8 cellular contexts compared by ENCODE assay signal in the genomic region with DNA sequence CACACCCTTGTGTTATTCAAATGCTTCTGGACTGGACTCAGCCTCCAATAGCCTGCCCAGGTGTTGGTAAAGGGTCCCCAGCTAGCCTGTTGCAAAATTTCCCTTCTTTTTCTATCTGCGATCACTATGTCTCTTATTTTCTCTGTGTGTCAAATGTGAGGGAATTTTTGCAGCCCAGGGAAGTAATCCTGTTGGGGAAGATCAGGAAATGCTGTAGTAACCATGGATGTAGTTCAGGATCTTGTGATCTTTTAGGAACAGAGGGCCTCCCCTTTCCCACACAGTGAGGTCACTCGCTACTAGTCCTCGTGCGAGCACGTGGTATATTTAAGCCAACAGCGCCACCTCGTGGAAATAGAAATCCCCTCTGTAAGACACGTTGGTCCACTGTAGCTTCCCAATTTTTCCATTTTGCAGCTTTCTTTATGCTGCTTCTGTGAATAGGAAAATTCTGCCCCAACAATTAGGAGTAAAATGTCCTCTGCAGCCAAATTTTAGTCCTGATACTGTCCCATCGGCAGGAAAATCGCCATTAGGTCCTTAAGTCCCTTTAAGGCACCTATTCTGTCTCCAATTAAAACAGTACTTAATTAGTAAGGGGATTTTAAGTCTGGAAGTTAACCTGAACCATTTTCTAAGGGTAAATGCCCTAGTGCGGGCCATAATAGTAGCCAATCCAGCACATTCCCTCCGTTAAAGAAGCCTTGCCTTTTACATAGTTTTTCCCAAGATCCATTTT. TPM values are rescaled to one million over a fixed set of nuclear protein-coding genes. Genes with fewer than 3 reads are reported as not detected.
DNase-seq lines count a peak whose midpoint lies in the region; ATAC-seq and TF ChIP-seq lines count a peak whose summit lies in the region.

No MANE protein-coding gene starts in this region.

- H3K27ac ChIP-seq in prostate gland = no peak overlapping the region

- TF ChIP-seq CTCF in AG09319 (IDR thresholded peaks at IDR 0.05; ENCODE audit: low read depth, low read length) = peak; percentile 45
- TF ChIP-seq CTCF in GM12875 (IDR thresholded peaks at IDR 0.05; ENCODE audit: borderline replicate concordance, insufficient read depth, low read depth, low read length) = 0 out of 2 replicates have a peak, but pooled peaks have one; percentile 33
- TF ChIP-seq CTCF in fibroblast of pulmonary artery (IDR thresholded peaks at IDR 0.05; ENCODE audit: low read length, missing control alignments) = peak; percentile 48
- peak; percentile 27 to 60 (median 52) for TF ChIP-seq CTCF in prostate gland (IDR thresholded peaks at IDR 0.05)

- H3K4me3 ChIP-seq in GM12875 (ENCODE audit: low read depth, low read length) (no peak overlapping the region), fibroblast of pulmonary artery (replicated peaks; ENCODE audit: low read depth, low read length) (no peak overlapping the region), prostate gland (no peak overlapping the region)

- intact Hi-C loops in prostate gland (cut with DNase I) = loop anchor here (2.0 kb wide), 1 partner anchor 264 kb away; no protein-coding TSS in a partner anchor

- 49% methylated on average over 12 of the region's 12 CpGs for WGBS in prostate gland

- no peaks in the 10 kb centered on the region for H3K27me3 ChIP-seq in prostate gland (replicated peaks; ENCODE audit: insufficient read depth)

- no peaks in the 10 kb centered on the region for H3K4me1 ChIP-seq in prostate gland (replicated peaks)

- no peak for DNase-seq in AG09319 (ENCODE audit: extremely low read depth, low read depth)
- DNase-seq in NOMO-1 (lab: John Stamatoyannopoulos, UW; ENCODE audit: unreplicated experiment in 2 of 2) = peak; percentile 55 to 81
- DNase-seq in activated T-cell treated with anti-CD3 and anti-CD28 coated beads for 24 hours (ENCODE audit: low read depth) = peak; percentile 38
- DNase-seq in fibroblast of pulmonary artery (ENCODE audit: low read depth) = peak; percentile 85
- DNase-seq in prostate gland (ENCODE audit: low spot score) = peak; percentile 45

- TF ChIP-seq POLR2A in prostate gland (IDR thresholded peaks at IDR 0.05) = no peak

- H3K36me3 ChIP-seq in prostate gland = no peaks in the 10 kb centered on the region

- no peaks in the 10 kb centered on the region for H3K9me3 ChIP-seq in prostate gland

- ATAC-seq in HG02678 (IDR thresholded peaks at IDR 0.05; ENCODE audit: unreplicated experiment) = no peak
- ATAC-seq in HG03565 (IDR thresholded peaks at IDR 0.05; ENCODE audit: unreplicated experiment) = no peak

RNA-seq across cellular contexts. Expression of a gene that starts 4.0 kb away (rescaled TPM):
- not detected for total RNA-seq in prostate gland

RNA-seq across cellular contexts. Expression of a gene that starts 15.6 kb away (rescaled TPM):
- total RNA-seq in prostate gland = 10 to 100 TPM; 17.1 to 30.6 TPM

RNA-seq across cellular contexts. Expression of a gene that starts 49.2 kb away (rescaled TPM):
- 10 to 100 TPM in 1 of 2 donors, 1 to 10 TPM in 1; 8.4 to 17.3 TPM for total RNA-seq in prostate gland

RNA-seq across cellular contexts. Expression of a gene that starts 49.3 kb away (rescaled TPM):
- total RNA-seq in prostate gland = 1 to 10 TPM; 5.7 to 6.1 TPM
